9 cellular contexts compared by ENCODE assay signal in the genomic region with DNA sequence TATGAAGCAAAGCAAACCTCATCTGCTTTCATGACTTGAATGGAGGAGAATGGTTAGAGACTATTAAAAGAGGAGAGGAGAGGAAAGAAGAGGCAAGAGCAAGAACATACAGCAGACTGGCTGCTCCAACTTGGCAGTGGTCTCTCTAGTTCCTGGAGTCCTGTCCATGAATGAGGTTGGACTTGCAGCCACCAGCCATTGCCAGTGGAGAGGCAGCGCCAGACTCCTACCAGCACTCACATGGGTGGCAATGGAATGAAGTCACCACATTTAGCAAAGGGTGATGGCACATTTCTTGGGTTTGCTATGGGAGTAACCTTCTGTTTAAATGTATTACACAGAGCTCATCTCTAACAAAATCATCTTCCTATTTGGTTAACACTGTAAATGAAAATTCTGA.
"Had no signal": no experiment of that assay in that cellular context is flagged by ENCODE, and none has a peak within 500 bp of the region (broad histone marks: within the 10 kb centered on the region; RNA-seq: fewer than 3 reads in every experiment).

No MANE protein-coding gene starts in this region.

- H3K4me3 ChIP-seq: GM23248, GM23338, HAP-1 had no signal

- H3K36me3 ChIP-seq: HAP-1 had no signal

- ATAC-seq: GM23338, HCT116 had no signal

- DNase-seq: GOT3, H7, H9, HCEC 1CT, HFFc6 had no signal

- H3K4me1 ChIP-seq: HAP-1 had no signal

- H3K9me3 ChIP-seq: HAP-1 had no signal

- H3K27ac ChIP-seq: GM23248 had no signal
